ENCODE assay signal across 1 cellular context in the genomic region with DNA sequence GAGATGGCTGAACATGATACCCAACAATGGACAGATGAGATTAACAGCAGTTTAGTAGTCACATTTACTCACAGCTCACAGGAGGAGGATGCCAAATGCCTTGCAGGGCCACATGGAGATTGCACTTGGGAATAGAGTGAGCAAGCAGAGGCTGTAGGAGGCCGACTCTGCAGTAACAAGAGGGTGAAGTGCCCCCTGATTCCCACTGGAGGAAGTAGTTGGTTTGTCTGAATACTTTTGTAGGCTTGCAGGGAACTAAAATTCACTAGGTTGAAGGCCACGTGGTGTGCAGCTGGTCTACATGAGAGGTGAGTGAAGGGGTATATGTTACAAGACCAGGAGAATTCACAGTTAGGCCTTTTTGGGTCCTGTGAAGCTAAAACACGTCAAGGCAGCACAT.
TF ChIP-seq lines count a peak whose summit lies in the region.

No MANE protein-coding gene starts in this region.

TF ChIP-seq in A549, 52 proteins besides CTCF, POLR2A, EP300 and RAD21 (continued from another document):
- TF ChIP-seq, protein P1, sequence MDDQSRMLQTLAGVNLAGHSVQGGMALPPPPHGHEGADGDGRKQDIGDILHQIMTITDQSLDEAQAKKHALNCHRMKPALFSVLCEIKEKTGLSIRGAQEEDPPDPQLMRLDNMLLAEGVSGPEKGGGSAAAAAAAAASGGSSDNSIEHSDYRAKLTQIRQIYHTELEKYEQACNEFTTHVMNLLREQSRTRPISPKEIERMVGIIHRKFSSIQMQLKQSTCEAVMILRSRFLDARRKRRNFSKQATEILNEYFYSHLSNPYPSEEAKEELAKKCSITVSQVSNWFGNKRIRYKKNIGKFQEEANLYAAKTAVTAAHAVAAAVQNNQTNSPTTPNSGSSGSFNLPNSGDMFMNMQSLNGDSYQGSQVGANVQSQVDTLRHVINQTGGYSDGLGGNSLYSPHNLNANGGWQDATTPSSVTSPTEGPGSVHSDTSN (IDR thresholded peaks at IDR 0.05) = no peak
- no peak for TF ChIP-seq GATA3 (IDR thresholded peaks at IDR 0.05; ENCODE audit: borderline replicate concordance)
- TF ChIP-seq TP53 (CRISPR knock-in tag; IDR thresholded peaks at IDR 0.05) = no peak
- TF ChIP-seq BHLHE40 (IDR thresholded peaks at IDR 0.05; ENCODE audit: low read depth, low read length) = no peak
- no peak for TF ChIP-seq ZSCAN20 (CRISPR knock-in tag; IDR thresholded peaks at IDR 0.05)
- TF ChIP-seq MYC (IDR thresholded peaks at IDR 0.05; ENCODE audit: borderline replicate concordance, low read length) = no peak
- no peak for TF ChIP-seq MAFK (IDR thresholded peaks at IDR 0.05; ENCODE audit: partially characterized antibody)
- no peak for TF ChIP-seq CHD2 (IDR thresholded peaks at IDR 0.05; ENCODE audit: low read length, partially characterized antibody)
TF ChIP-seq in A549: peak in this region for 0.
